In the genomic region with DNA sequence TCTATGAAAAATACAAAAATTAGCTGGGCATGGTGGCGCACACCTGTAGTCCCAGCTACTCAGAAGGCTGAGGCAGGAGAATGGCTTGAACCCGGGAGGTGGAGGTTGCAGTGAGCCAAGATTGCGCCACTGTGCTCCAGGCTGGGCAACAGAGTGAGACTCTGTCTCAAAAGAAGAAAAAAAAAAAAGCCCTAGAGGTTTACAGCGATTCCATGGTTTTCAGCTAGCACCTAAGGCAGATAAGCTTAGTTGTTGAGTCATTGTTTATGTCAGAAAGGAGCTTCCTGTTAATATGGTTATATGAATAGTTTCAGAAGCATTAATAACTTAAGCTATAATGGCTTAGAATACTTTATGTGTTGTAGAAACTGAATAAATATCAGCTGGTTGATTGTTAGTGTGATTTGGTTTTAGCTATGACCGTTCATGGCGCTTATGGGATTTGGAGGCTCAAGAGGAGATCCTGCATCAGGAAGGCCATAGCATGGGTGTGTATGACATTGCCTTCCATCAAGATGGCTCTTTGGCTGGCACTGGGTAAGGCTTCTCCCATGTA, we compare ENCODE assay signal across 25 cellular contexts. TPM values are rescaled to one million over a fixed set of nuclear protein-coding genes. Genes with fewer than 3 reads are reported as not detected.
DNase-seq lines count a peak whose midpoint lies in the region; ATAC-seq and TF ChIP-seq lines count a peak whose summit lies in the region.
"Had no signal": no experiment of that assay in that cellular context is flagged by ENCODE, and none has a peak within 500 bp of the region (broad histone marks: within the 10 kb centered on the region; RNA-seq: fewer than 3 reads in every experiment).

No MANE protein-coding gene starts in this region.

- TF ChIP-seq CTCF in left ventricle myocardium inferior (IDR thresholded peaks at IDR 0.05; ENCODE audit: borderline replicate concordance) (no peak), fibroblast of pulmonary artery (IDR thresholded peaks at IDR 0.05; ENCODE audit: low read length, missing control alignments) (no peak)

- no peaks in the 10 kb centered on the region for H3K4me1 Mint-ChIP-seq in activated T-cell treated with anti-CD3 and anti-CD28 coated beads, Interleukin-2, amount 50 U/mL, for 24 hours (ENCODE audit: low read depth)
- H3K4me1 Mint-ChIP-seq in activated T-cell treated with anti-CD3 and anti-CD28 coated beads, Interleukin-2, amount 50 U/mL, for 4 hours (ENCODE audit: low read depth), result no peaks in the 10 kb centered on the region

- no peaks in the 10 kb centered on the region for H3K9me3 Mint-ChIP-seq in activated T-cell treated with anti-CD3 and anti-CD28 coated beads, Interleukin-2, amount 50 U/mL, for 24 hours
- no peaks in the 10 kb centered on the region for H3K9me3 Mint-ChIP-seq in activated T-cell treated with anti-CD3 and anti-CD28 coated beads, Interleukin-2, amount 50 U/mL, for 4 hours
- H3K9me3 Mint-ChIP-seq: CD4-positive, CD25-positive, alpha-beta regulatory T cell had no signal

- H3K27me3 ChIP-seq in left ventricle myocardium inferior (ENCODE audit: low read depth), result no peaks in the 10 kb centered on the region
- H3K27me3 ChIP-seq: BLaER1, MG63 had no signal

- H3K36me3 Mint-ChIP-seq in activated T-cell treated with anti-CD3 and anti-CD28 coated beads, Interleukin-2, amount 50 U/mL, for 24 hours (ENCODE audit: low read depth), result peaks cover 93% of the 10 kb centered on the region
- H3K36me3 Mint-ChIP-seq in activated T-cell treated with anti-CD3 and anti-CD28 coated beads, Interleukin-2, amount 50 U/mL, for 4 hours (ENCODE audit: insufficient read depth), result peaks cover 53% of the 10 kb centered on the region

- H3K4me3 ChIP-seq in left ventricle myocardium inferior (no peak overlapping the region), fibroblast of pulmonary artery (replicated peaks; ENCODE audit: low read depth, low read length) (no peak overlapping the region)
- H3K4me3 ChIP-seq: BLaER1, HAP-1, MG63, SK-N-MC had no signal

- no peak for ATAC-seq in activated T-cell treated with anti-CD3 and anti-CD28 coated beads, Interleukin-2, amount 50 U/mL, for 4 hours
- ATAC-seq in left cardiac atrium (no peak), HG02885 (IDR thresholded peaks at IDR 0.05; ENCODE audit: poor library complexity, unreplicated experiment) (no peak)

- no peaks in the 10 kb centered on the region for H3K27me3 Mint-ChIP-seq in activated T-cell treated with anti-CD3 and anti-CD28 coated beads, Interleukin-2, amount 50 U/mL, for 24 hours
- H3K27me3 Mint-ChIP-seq in activated T-cell treated with anti-CD3 and anti-CD28 coated beads, Interleukin-2, amount 50 U/mL, for 4 hours (ENCODE audit: low read depth), result no peaks in the 10 kb centered on the region
- H3K27me3 Mint-ChIP-seq: CD4-positive, CD25-positive, alpha-beta regulatory T cell had no signal

- peaks cover 88% of the 10 kb centered on the region for H3K36me3 ChIP-seq in left ventricle myocardium inferior

- no peaks in the 10 kb centered on the region for H3K9me3 ChIP-seq in left ventricle myocardium inferior (replicated peaks)
- H3K9me3 ChIP-seq: BLaER1, HAP-1, MG63 had no signal

- H3K4me1 ChIP-seq in left ventricle myocardium inferior, result peaks cover 13% of the 10 kb centered on the region
- H3K4me1 ChIP-seq: BLaER1, HAP-1 had no signal

- peak overlapping the region; percentile 67 for H3K27ac Mint-ChIP-seq in activated T-cell treated with anti-CD3 and anti-CD28 coated beads, Interleukin-2, amount 50 U/mL, for 24 hours

- no peak for DNase-seq in activated T-cell treated with anti-CD3 and anti-CD28 coated beads, Interleukin-2, amount 50 U/mL, for 24 hours
- DNase-seq in activated T-cell treated with anti-CD3 and anti-CD28 coated beads, Interleukin-2, amount 50 U/mL, for 4 hours, result no peak
- no peak for DNase-seq in left ventricle myocardium inferior
- DNase-seq in left cardiac atrium, result no peak
- peak; percentile 39 for DNase-seq in amniotic epithelial cell (ENCODE audit: low read depth)
- peak; percentile 12 for DNase-seq in fibroblast of pulmonary artery (ENCODE audit: low read depth)
- DNase-seq in occipital lobe (lab: John Stamatoyannopoulos, UW), result no peak
- DNase-seq: CD4-positive, CD25-positive, alpha-beta regulatory T cell; GOT3; Kasumi-1; MG63; NCI-H1105 treated with DMSO at 0.1 percent for 48 hours; NCI-H146; NCI-H1930; NCI-H446; NCI-H524 treated with DMSO at 0.1 percent for 48 hours; NCI-H774; SIG-M5 had no signal

- H3K27ac ChIP-seq in left ventricle myocardium inferior (replicated peaks), result peak overlapping the region; percentile 62
- H3K27ac ChIP-seq: BLaER1, HL-60, SK-N-MC had no signal

- no peak overlapping the region for H3K4me3 Mint-ChIP-seq in activated T-cell treated with anti-CD3 and anti-CD28 coated beads, Interleukin-2, amount 50 U/mL, for 24 hours
- H3K4me3 Mint-ChIP-seq in activated T-cell treated with anti-CD3 and anti-CD28 coated beads, Interleukin-2, amount 50 U/mL, for 4 hours, result no peak overlapping the region

- intact Hi-C loops in left ventricle myocardium inferior (cut with micrococcal nuclease), result no loop called here
- intact Hi-C loops in left cardiac atrium (cut with DNase I), result no loop called here

RNA-seq across cellular contexts. Expression of gene RNF183, which starts 13.0 kb away (rescaled TPM):
- under 1 TPM in 1 of 3 donors, not detected in 2; 0.37 TPM for total RNA-seq in activated T-cell treated with anti-CD3 and anti-CD28 coated beads, Interleukin-2, amount 50 U/mL, for 4 hours
- total RNA-seq in left ventricle myocardium inferior (not detected), left cardiac atrium (not detected), occipital lobe (not detected)
- total RNA-seq: A172; CD4-positive, CD25-positive, alpha-beta regulatory T cell; G401 had no signal

RNA-seq across cellular contexts. Expression of gene PRPF4, which starts 14.7 kb away (rescaled TPM):
- total RNA-seq in activated T-cell treated with anti-CD3 and anti-CD28 coated beads, Interleukin-2, amount 50 U/mL, for 4 hours, result 10 to 100 TPM; 63.8 to 70.8 (median 65.1) TPM
- total RNA-seq in left ventricle myocardium inferior (11.2 TPM), left cardiac atrium (10 to 100 TPM in 1 of 2 donors, 1 to 10 TPM in 1; 9.9 to 14.3 TPM), occipital lobe (23.7 TPM)

RNA-seq across cellular contexts. Expression of gene CDC26, which starts 14.8 kb away (rescaled TPM):
- 10 to 100 TPM; 53.7 to 64.8 (median 60.3) TPM for total RNA-seq in activated T-cell treated with anti-CD3 and anti-CD28 coated beads, Interleukin-2, amount 50 U/mL, for 4 hours
- total RNA-seq in left ventricle myocardium inferior, result 37.0 TPM
- 10 to 100 TPM; 33.3 to 33.8 TPM for total RNA-seq in left cardiac atrium
- total RNA-seq in occipital lobe, result 17.0 TPM

RNA-seq across cellular contexts. Expression of gene WDR31, which starts 49.9 kb away (rescaled TPM):
- 1 to 10 TPM in 1 of 3 donors, under 1 TPM in 2; 0.48 to 1.4 (median 0.73) TPM for total RNA-seq in activated T-cell treated with anti-CD3 and anti-CD28 coated beads, Interleukin-2, amount 50 U/mL, for 4 hours
- total RNA-seq in left ventricle myocardium inferior, result 12.4 TPM
- total RNA-seq in left cardiac atrium, result 1 to 10 TPM; 4.9 to 5.7 TPM
- total RNA-seq in occipital lobe, result 1.7 TPM

RNA-seq across cellular contexts. Expression of gene BSPRY, which starts 59.2 kb away (rescaled TPM):
- total RNA-seq in activated T-cell treated with anti-CD3 and anti-CD28 coated beads, Interleukin-2, amount 50 U/mL, for 4 hours, result 1 to 10 TPM in 1 of 3 donors, under 1 TPM in 2; 0.60 to 1.8 (median 0.87) TPM
- total RNA-seq in left ventricle myocardium inferior (0.25 TPM), left cardiac atrium (1 to 10 TPM in 1 of 2 donors, under 1 TPM in 1; 0.27 to 1.6 TPM), occipital lobe (not detected)
- total RNA-seq: A172 had no signal

Comparison
In these comparisons a context has a peak if more than half of its experiments do, and no peak if none do; other contexts are left out.
1. DNase-seq: peak in amniotic epithelial cell (single experiment) and fibroblast of pulmonary artery (single experiment); none in activated T-cell treated with anti-CD3 and anti-CD28 coated beads, Interleukin-2, amount 50 U/mL, for 24 hours (single experiment), activated T-cell treated with anti-CD3 and anti-CD28 coated beads, Interleukin-2, amount 50 U/mL, for 4 hours (single experiment), left ventricle myocardium inferior (single experiment), left cardiac atrium (single experiment) and occipital lobe (single experiment).